12 cellular contexts compared by ENCODE assay signal in the genomic region with DNA sequence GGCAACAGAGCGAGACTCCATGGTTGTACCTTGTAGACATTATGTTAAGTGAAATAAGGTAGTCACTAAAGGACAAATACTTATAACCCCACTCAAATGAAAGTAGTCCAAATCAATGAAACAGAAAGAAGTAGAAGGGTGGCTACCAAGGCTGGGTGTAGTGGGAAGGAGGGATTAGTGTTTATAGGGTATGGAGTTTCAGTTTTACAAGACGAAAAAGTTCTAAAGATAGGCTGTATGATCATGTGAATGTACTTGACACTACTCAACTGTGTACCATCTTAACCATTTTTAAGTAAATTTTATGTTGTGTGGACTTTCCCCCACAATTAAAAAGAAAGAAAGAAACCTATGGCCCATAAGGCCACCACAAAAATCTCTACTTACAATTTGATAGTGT. TPM values are rescaled to one million over a fixed set of nuclear protein-coding genes. Genes with fewer than 3 reads are reported as not detected.
DNase-seq lines count a peak whose midpoint lies in the region; ATAC-seq and TF ChIP-seq lines count a peak whose summit lies in the region.
"Had no signal": no experiment of that assay in that cellular context is flagged by ENCODE, and none has a peak within 500 bp of the region (broad histone marks: within the 10 kb centered on the region; RNA-seq: fewer than 3 reads in every experiment).

No MANE protein-coding gene starts in this region.

- H3K9me3 ChIP-seq in ovary: no peaks in the 10 kb centered on the region
- H3K9me3 ChIP-seq: colonic mucosa, right lobe of liver had no signal

- H3K4me3 ChIP-seq in ovary: no peak overlapping the region
- H3K4me3 ChIP-seq: colonic mucosa, right lobe of liver had no signal

- H3K27ac ChIP-seq in ovary: no peak overlapping the region
- H3K27ac ChIP-seq: colonic mucosa, right lobe of liver had no signal

- 64 to 95% (median 95%) methylated on average over 2 of the region's 2 CpGs for WGBS in ovary, 3 donors

- TF ChIP-seq CTCF in GM10266 (IDR thresholded peaks at IDR 0.05; ENCODE audit: control insufficient read depth, insufficient read depth, low read depth, missing control alignments) (no peak), ovary (IDR thresholded peaks at IDR 0.05) (no peak)

- H3K4me1 ChIP-seq in ovary (ENCODE audit: insufficient read depth): peaks cover 2% of the 10 kb centered on the region
- H3K4me1 ChIP-seq: colonic mucosa had no signal

- TF ChIP-seq EP300 in ovary (IDR thresholded peaks at IDR 0.05): no peak

- no peaks in the 10 kb centered on the region for H3K27me3 ChIP-seq in ovary
- H3K27me3 ChIP-seq: colonic mucosa, right lobe of liver had no signal

- H3K36me3 ChIP-seq in ovary: no peaks in the 10 kb centered on the region
- H3K36me3 ChIP-seq: colonic mucosa had no signal

- TF ChIP-seq POLR2A in ovary (IDR thresholded peaks at IDR 0.05): no peak

- DNase-seq in T-helper 2 cell (no peak), GM10266 (ENCODE audit: extremely low spot score) (no peak), ovary (no peak), SHP77 treated with DMSO at 0.1 percent for 48 hours (lab: John Stamatoyannopoulos, UW) (no peak)
- DNase-seq: activated naive CD8-positive, alpha-beta T cell treated with anti-CD3 and anti-CD28 coated beads, Interleukin-2, amount 10 ng/mL, durations not matched to agents 7 days and 5 days; colonic mucosa; NCI-H1105; right lobe of liver had no signal

- intact Hi-C loops in ovary (cut with DNase I): no loop called here

- ATAC-seq in GM18498 (IDR thresholded peaks at IDR 0.05; ENCODE audit: unreplicated experiment) (peak; percentile 88), GM19438 (IDR thresholded peaks at IDR 0.05; ENCODE audit: low read depth, unreplicated experiment) (peak; percentile 84), HG02763 (IDR thresholded peaks at IDR 0.05; ENCODE audit: unreplicated experiment) (peak; percentile 87), HG03378 (IDR thresholded peaks at IDR 0.05; ENCODE audit: unreplicated experiment) (peak; percentile 97)
- ATAC-seq: right lobe of liver had no signal

RNA-seq across cellular contexts. Expression of gene ALDH7A1, which starts 32.2 kb away (rescaled TPM):
- 100 to 1,000 TPM in 3 of 7 donors, 10 to 100 TPM in 4; 28.3 to 133 (median 99.2) TPM for total RNA-seq in ovary
- 100 to 1,000 TPM in 1 of 2 donors, 10 to 100 TPM in 1; 93.6 to 161 TPM for polyA plus RNA-seq in ovary

RNA-seq across cellular contexts. Expression of gene PHAX, which starts 37.9 kb away (rescaled TPM):
- total RNA-seq in ovary: 10 to 100 TPM; 25.8 to 37.1 (median 33.5) TPM
- 10 to 100 TPM; 24.1 to 63.7 TPM for polyA plus RNA-seq in ovary
